In the genomic region with DNA sequence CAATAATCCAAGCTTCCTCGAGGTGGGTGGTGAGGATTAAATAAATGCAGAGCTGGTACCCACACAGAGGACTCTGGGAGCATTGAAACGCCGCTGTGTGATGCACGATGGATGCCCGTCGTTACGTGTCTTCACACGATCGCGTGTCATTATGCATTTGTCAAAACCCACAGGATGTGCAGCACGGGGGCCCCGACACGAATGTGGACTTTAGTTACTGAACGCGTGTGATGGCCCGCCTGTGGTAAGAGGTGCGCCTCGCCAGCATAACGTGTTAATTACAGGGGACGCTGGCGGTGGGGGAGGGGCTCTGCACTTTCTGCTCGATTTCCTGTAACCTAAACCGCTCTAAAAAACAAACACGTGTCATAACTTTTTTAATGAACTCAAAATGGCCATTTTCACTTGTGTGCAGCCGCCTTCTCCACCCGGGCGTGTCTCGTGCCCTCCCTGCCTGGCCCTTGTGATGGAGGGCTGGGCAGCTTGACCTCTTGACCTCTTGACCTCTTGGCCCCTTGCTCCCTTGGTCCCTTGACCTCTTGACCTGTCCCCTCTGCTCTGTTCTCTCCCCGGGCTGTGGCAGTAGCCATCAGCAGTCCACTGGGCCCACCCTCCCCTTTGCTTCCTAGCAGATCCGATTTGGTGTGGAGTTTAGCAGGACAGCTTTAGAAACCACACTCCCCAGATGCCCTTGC, we compare ENCODE assay signal across 20 cellular contexts. TPM values are rescaled to one million over a fixed set of nuclear protein-coding genes. Genes with fewer than 3 reads are reported as not detected.
DNase-seq lines count a peak whose midpoint lies in the region; ATAC-seq and TF ChIP-seq lines count a peak whose summit lies in the region.
"Had no signal": no experiment of that assay in that cellular context is flagged by ENCODE, and none has a peak within 500 bp of the region (broad histone marks: within the 10 kb centered on the region; RNA-seq: fewer than 3 reads in every experiment).

No MANE protein-coding gene starts in this region.

- intact Hi-C loops in left lung (cut with DNase I) = no loop called here

- no peaks in the 10 kb centered on the region for H3K36me3 ChIP-seq in left lung
- H3K36me3 ChIP-seq: SJSA1 had no signal

- H3K36me3 Mint-ChIP-seq in T-helper 17 cell (ENCODE audit: low read depth) = no peaks in the 10 kb centered on the region
- H3K36me3 Mint-ChIP-seq in stimulated activated effector memory CD8-positive, alpha-beta T cell treated with anti-CD3 and anti-CD28 coated beads, Interleukin-12 subunit alpha, Interleukin-12 subunit beta, amount 100 ng/mL, for 72 hours = no peaks in the 10 kb centered on the region
- H3K36me3 Mint-ChIP-seq in effector memory CD8-positive, alpha-beta T cell (ENCODE audit: insufficient read depth) = peaks cover 4% of the 10 kb centered on the region
- H3K36me3 Mint-ChIP-seq: CD4-positive, alpha-beta memory T cell had no signal

- H3K4me3 ChIP-seq in left lung = no peak overlapping the region
- H3K4me3 ChIP-seq: SJSA1 had no signal

- no peak for TF ChIP-seq CTCF in left lung (IDR thresholded peaks at IDR 0.05)

- H3K27me3 Mint-ChIP-seq in T-helper 17 cell = no peaks in the 10 kb centered on the region
- H3K27me3 Mint-ChIP-seq in effector memory CD8-positive, alpha-beta T cell = peaks cover 0 to 15% of the 10 kb centered on the region in 2 donors

- H3K9me3 Mint-ChIP-seq in stimulated activated effector memory CD8-positive, alpha-beta T cell treated with anti-CD3 and anti-CD28 coated beads, Interleukin-12 subunit alpha, Interleukin-12 subunit beta, amount 100 ng/mL, for 72 hours = peaks cover 2% of the 10 kb centered on the region
- H3K9me3 Mint-ChIP-seq in effector memory CD8-positive, alpha-beta T cell = peaks cover 0 to 2% of the 10 kb centered on the region in 2 donors
- H3K9me3 Mint-ChIP-seq: CD4-positive, alpha-beta memory T cell had no signal

- ATAC-seq in T-helper 17 cell (no peak), left lung (no peak), GM21367 (IDR thresholded peaks at IDR 0.05; ENCODE audit: unreplicated experiment) (no peak)
- peak; percentile 39 for ATAC-seq in stimulated activated effector memory CD8-positive, alpha-beta T cell treated with anti-CD3 and anti-CD28 coated beads, Interleukin-12 subunit alpha, Interleukin-12 subunit beta, amount 100 ng/mL, for 72 hours
- ATAC-seq in effector memory CD8-positive, alpha-beta T cell (replicated peaks) = no peak
- ATAC-seq: PC-3 had no signal

- peak overlapping the region; percentile 5 for H3K4me3 Mint-ChIP-seq in T-helper 17 cell
- no peak overlapping the region for H3K4me3 Mint-ChIP-seq in stimulated activated effector memory CD8-positive, alpha-beta T cell treated with anti-CD3 and anti-CD28 coated beads, Interleukin-12 subunit alpha, Interleukin-12 subunit beta, amount 100 ng/mL, for 72 hours
- H3K4me3 Mint-ChIP-seq in effector memory CD8-positive, alpha-beta T cell = no peak overlapping the region
- H3K4me3 Mint-ChIP-seq: CD4-positive, alpha-beta memory T cell had no signal

- H3K27ac ChIP-seq in left lung = no peak overlapping the region
- H3K27ac ChIP-seq: RWPE1, SJSA1 had no signal

- no peaks in the 10 kb centered on the region for H3K4me1 Mint-ChIP-seq in T-helper 17 cell
- H3K4me1 Mint-ChIP-seq in stimulated activated effector memory CD8-positive, alpha-beta T cell treated with anti-CD3 and anti-CD28 coated beads, Interleukin-12 subunit alpha, Interleukin-12 subunit beta, amount 100 ng/mL, for 72 hours = no peaks in the 10 kb centered on the region
- H3K4me1 Mint-ChIP-seq in effector memory CD8-positive, alpha-beta T cell (ENCODE audit: low read depth in 2 of 2) = no peaks in the 10 kb centered on the region
- H3K4me1 Mint-ChIP-seq: CD4-positive, alpha-beta memory T cell had no signal

- H3K27me3 ChIP-seq in left lung = peaks cover 0 to 19% of the 10 kb centered on the region in 2 donors
- H3K27me3 ChIP-seq: SJSA1 had no signal

- H3K4me1 ChIP-seq in left lung = no peaks in the 10 kb centered on the region
- H3K4me1 ChIP-seq: SJSA1 had no signal

- no peaks in the 10 kb centered on the region for H3K9me3 ChIP-seq in T-helper 17 cell (ENCODE audit: control insufficient read depth, low read length, poor library complexity, severe bottlenecking)
- H3K9me3 ChIP-seq in left lung = peaks cover 0 to 6% of the 10 kb centered on the region in 2 donors
- H3K9me3 ChIP-seq: SJSA1 had no signal

- no peak overlapping the region for H3K27ac Mint-ChIP-seq in T-helper 17 cell
- no peak overlapping the region for H3K27ac Mint-ChIP-seq in stimulated activated effector memory CD8-positive, alpha-beta T cell treated with anti-CD3 and anti-CD28 coated beads, Interleukin-12 subunit alpha, Interleukin-12 subunit beta, amount 100 ng/mL, for 72 hours
- no peak overlapping the region for H3K27ac Mint-ChIP-seq in effector memory CD8-positive, alpha-beta T cell
- H3K27ac Mint-ChIP-seq: CD4-positive, alpha-beta memory T cell had no signal

- DNase-seq in NCI-H1436 (lab: John Stamatoyannopoulos, UW) = peak; percentile 26
- no peak for DNase-seq in NCI-H1436 treated with DMSO at 0.1 percent for 48 hours (lab: John Stamatoyannopoulos, UW)
- peak in 1 of 3 donors; percentile 2 for DNase-seq in T-helper 17 cell
- DNase-seq in left lung = peak; percentile 19 to 75
- DNase-seq in stimulated activated effector memory CD8-positive, alpha-beta T cell treated with anti-CD3 and anti-CD28 coated beads, Interleukin-12 subunit alpha, Interleukin-12 subunit beta, amount 100 ng/mL, for 72 hours (ENCODE audit: low spot score in 2 of 2) = no peak
- no peak for DNase-seq in inferior parietal cortex (ENCODE audit: extremely low spot score)
- DNase-seq in effector memory CD8-positive, alpha-beta T cell = no peak
- DNase-seq: 8988T; CD4-positive, alpha-beta memory T cell; GF-D8; Karpas-422; MM.1S; NCI-H1092 treated with DMSO at 0.1 percent for 48 hours; NCI-H187 treated with DMSO at 0.1 percent for 48 hours; NCI-H446 treated with DMSO at 0.1 percent for 48 hours; NCI-H82; PC-3 had no signal

RNA-seq across cellular contexts. Expression of gene GALNT9, which starts 33.7 kb away (rescaled TPM):
- total RNA-seq in T-helper 17 cell (not detected), left lung (under 1 TPM in 1 of 2 donors, not detected in 1; 0.17 TPM)
- total RNA-seq: CD4-positive, alpha-beta memory T cell; SJSA1 had no signal

Comparison
In these comparisons a context has a peak if more than half of its experiments do, and no peak if none do; other contexts are left out.
1. DNase-seq: peak in NCI-H1436 (single experiment) and left lung (2 of 2); none in NCI-H1436 treated with DMSO at 0.1 percent for 48 hours (single experiment), stimulated activated effector memory CD8-positive, alpha-beta T cell treated with anti-CD3 and anti-CD28 coated beads, Interleukin-12 subunit alpha, Interleukin-12 subunit beta, amount 100 ng/mL, for 72 hours (0 of 2), inferior parietal cortex (single experiment) and effector memory CD8-positive, alpha-beta T cell (0 of 3).